21 cellular contexts compared by ENCODE assay signal in genomic region chr1:31621872-31622730, GRCh38. TPM values are rescaled to one million over a fixed set of nuclear protein-coding genes. Genes with fewer than 3 reads are reported as not detected.
"Had no signal": no experiment of that assay in that cellular context is flagged by ENCODE, and none has a peak within 500 bp of the region (broad histone marks: within the 10 kb centered on the region; RNA-seq: fewer than 3 reads in every experiment).

No MANE protein-coding gene starts in this region.

- H3K9me3 ChIP-seq: gastroesophageal sphincter, mucosa of descending colon, neutrophil, thyroid gland had no signal

- H3K4me2 ChIP-seq: hepatocyte had no signal

- H3K27ac Mint-ChIP-seq: activated naive CD4-positive, alpha-beta T cell treated with anti-CD3 and anti-CD28 coated beads, Interleukin-2, amount 50 U/mL, for 24 hours; activated T-cell treated with anti-CD3 and anti-CD28 coated beads, Interleukin-2, amount 50 U/mL, for 24 hours; naive thymus-derived CD4-positive, alpha-beta T cell had no signal

- H3K4me3 Mint-ChIP-seq: activated naive CD4-positive, alpha-beta T cell treated with anti-CD3 and anti-CD28 coated beads, Interleukin-2, amount 50 U/mL, for 24 hours; activated T-cell treated with anti-CD3 and anti-CD28 coated beads, Interleukin-2, amount 50 U/mL, for 24 hours; brain; effector memory CD8-positive, alpha-beta T cell; naive thymus-derived CD4-positive, alpha-beta T cell; stimulated activated naive B cell treated with anti-CD40 and anti-IgM and Interleukin-4, amounts not matched to agents 10 μg/mL and 1 μg/mL and 100 μg/mL, for 72 hours had no signal

- ATAC-seq: activated CD4-positive, CD25-positive, alpha-beta regulatory T cell treated with anti-CD3 and anti-CD28 coated beads, Interleukin-2, amount 50 U/mL, for 24 hours; effector memory CD8-positive, alpha-beta T cell; gastroesophageal sphincter; left lobe of liver; mucosa of descending colon; naive thymus-derived CD4-positive, alpha-beta T cell; stimulated activated naive B cell treated with anti-CD40 and anti-IgM and Interleukin-4, amounts not matched to agents 10 μg/mL and 1 μg/mL and 100 μg/mL, for 72 hours had no signal

- H3K79me2 ChIP-seq: hepatocyte had no signal

- H3K4me3 ChIP-seq: gastroesophageal sphincter, hepatocyte, mucosa of descending colon, SK-N-MC, thyroid gland had no signal

- H3K9me3 Mint-ChIP-seq: activated naive CD4-positive, alpha-beta T cell treated with anti-CD3 and anti-CD28 coated beads, Interleukin-2, amount 50 U/mL, for 24 hours; activated T-cell treated with anti-CD3 and anti-CD28 coated beads, Interleukin-2, amount 50 U/mL, for 24 hours; brain; effector memory CD8-positive, alpha-beta T cell; naive thymus-derived CD4-positive, alpha-beta T cell had no signal

- DNase-seq: activated CD4-positive, alpha-beta T cell treated with anti-CD3 and anti-CD28 coated beads, Interleukin-2, amount 50 U/mL, for 1 hour; activated effector memory CD4-positive, alpha-beta T cell treated with Interleukin-2 at 50 U/mL for 16 hours; activated T-cell treated with anti-CD3 and anti-CD28 coated beads, Interleukin-2, amount 50 U/mL, for 24 hours; amniotic stem cell; dermis blood vessel endothelial cell; effector memory CD8-positive, alpha-beta T cell; islet precursor cell; mucosa of descending colon; naive thymus-derived CD4-positive, alpha-beta T cell; stimulated activated naive B cell treated with anti-CD40 and anti-IgM and Interleukin-4, amounts not matched to agents 10 μg/mL and 1 μg/mL and 100 μg/mL, for 72 hours; thyroid gland had no signal

- H2AFZ ChIP-seq: hepatocyte had no signal

- H3K27me3 ChIP-seq: thyroid gland had no signal

- H3K36me3 Mint-ChIP-seq: brain had no signal

- H3K27ac ChIP-seq: epithelial cell of prostate, gastroesophageal sphincter, hepatocyte, neutrophil, SK-N-MC, thyroid gland had no signal

- H3K36me3 ChIP-seq: thyroid gland had no signal

RNA-seq across cellular contexts. Expression of gene HCRTR1, which starts 4.6 kb away (rescaled TPM):
- total RNA-seq: hepatocyte; left lobe of liver; mucosa of descending colon; naive thymus-derived CD4-positive, alpha-beta T cell; renal cortical epithelial cell had no signal
- polyA plus RNA-seq: hepatocyte; naive thymus-derived CD4-positive, alpha-beta T cell had no signal

RNA-seq across cellular contexts. Expression of gene TINAGL1, which starts 45.8 kb away (rescaled TPM):
- total RNA-seq: naive thymus-derived CD4-positive, alpha-beta T cell had no signal
- polyA plus RNA-seq: naive thymus-derived CD4-positive, alpha-beta T cell had no signal
